In the genomic region with DNA sequence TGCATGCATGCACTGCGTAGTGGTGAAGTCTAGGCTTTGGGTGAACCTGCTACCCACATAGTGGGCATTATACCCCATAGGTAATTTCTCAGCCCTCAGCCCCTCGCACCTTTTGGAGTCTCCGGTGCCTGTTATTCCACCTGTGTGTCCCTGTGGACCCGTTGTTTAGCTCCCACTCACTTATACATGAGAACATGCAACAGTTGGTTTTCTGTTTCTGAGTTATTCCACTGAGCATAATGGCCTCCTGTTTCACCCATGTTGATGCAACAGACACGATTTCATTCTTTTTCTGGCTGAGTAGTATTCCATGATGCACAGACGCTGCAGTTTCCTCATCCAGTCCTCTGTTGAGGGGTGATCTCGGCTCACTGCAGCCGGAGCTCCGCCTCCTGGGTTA, we compare ENCODE assay signal across 11 cellular contexts.
"Had no signal": no experiment of that assay in that cellular context is flagged by ENCODE, and none has a peak within 500 bp of the region (broad histone marks: within the 10 kb centered on the region; RNA-seq: fewer than 3 reads in every experiment).

No MANE protein-coding gene starts in this region.

- ATAC-seq: mucosa of descending colon; stimulated activated naive CD8-positive, alpha-beta T cell treated with anti-CD3 and anti-CD28 coated beads, Interleukin-15, amount 100 ng/mL, for 72 hours had no signal

- H3K4me1 ChIP-seq: esophagus squamous epithelium, prostate gland had no signal

- H3K27ac ChIP-seq: cardiac muscle cell, esophagus squamous epithelium, prostate gland, WERI-Rb-1 had no signal

- H3K27me3 Mint-ChIP-seq: stimulated activated naive CD8-positive, alpha-beta T cell treated with anti-CD3 and anti-CD28 coated beads, Interleukin-15, amount 100 ng/mL, for 72 hours had no signal

- H3K9me3 Mint-ChIP-seq: nephron progenitor cell; stimulated activated naive CD8-positive, alpha-beta T cell treated with anti-CD3 and anti-CD28 coated beads, Interleukin-15, amount 100 ng/mL, for 72 hours had no signal

- DNase-seq: activated CD4-positive, alpha-beta T cell treated with anti-CD3 and anti-CD28 coated beads for 48 hours; esophagus squamous epithelium; nephron progenitor cell; SHP77 treated with DMSO at 0.1 percent for 48 hours; stimulated activated CD4-positive, alpha-beta T cell treated with anti-CD3 and anti-CD28 coated beads, Interleukin-4, amount 100 ng/mL, for 1 hour; stimulated activated CD8-positive, alpha-beta memory T cell treated with anti-CD3 and anti-CD28 coated beads, Interleukin-4, amount 100 ng/mL, for 48 hours; stimulated activated naive CD8-positive, alpha-beta T cell treated with anti-CD3 and anti-CD28 coated beads, Interleukin-15, amount 100 ng/mL, for 72 hours; WERI-Rb-1 had no signal

- H3K27ac Mint-ChIP-seq: nephron progenitor cell had no signal

- H3K36me3 ChIP-seq: cardiac muscle cell, prostate gland had no signal

- H3K4me3 Mint-ChIP-seq: nephron progenitor cell; stimulated activated naive CD8-positive, alpha-beta T cell treated with anti-CD3 and anti-CD28 coated beads, Interleukin-15, amount 100 ng/mL, for 72 hours had no signal

- H3K9me3 ChIP-seq: esophagus squamous epithelium, mucosa of descending colon, prostate gland had no signal

- H3K4me3 ChIP-seq: cardiac muscle cell, esophagus squamous epithelium, mucosa of descending colon, prostate gland had no signal
